In the genomic region with DNA sequence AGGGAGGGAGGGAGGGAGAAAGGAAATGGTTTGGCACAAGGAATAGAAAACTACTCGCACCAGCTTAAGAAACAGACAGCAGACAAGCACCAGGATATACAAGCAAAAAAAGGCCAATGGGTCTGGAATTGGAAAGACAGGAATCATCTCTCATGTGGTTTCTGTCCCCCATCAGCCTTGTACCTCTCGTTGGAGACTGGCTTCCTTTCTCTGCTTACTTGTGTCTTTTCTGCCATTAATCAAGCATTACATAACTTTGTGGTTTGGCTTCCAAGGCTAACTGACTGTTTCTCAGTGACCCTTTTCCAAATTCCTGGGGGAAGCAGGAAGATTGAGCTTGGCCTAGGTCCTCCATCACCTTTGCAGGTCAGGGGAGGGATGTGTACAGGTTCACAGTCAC, we compare ENCODE assay signal across 1 cellular context.
TF ChIP-seq lines count a peak whose summit lies in the region.

No MANE protein-coding gene starts in this region.

TF ChIP-seq in GM23338, 12 proteins besides CTCF, POLR2A, EP300 and RAD21 (continued from another document):
- TF ChIP-seq, protein P1, sequence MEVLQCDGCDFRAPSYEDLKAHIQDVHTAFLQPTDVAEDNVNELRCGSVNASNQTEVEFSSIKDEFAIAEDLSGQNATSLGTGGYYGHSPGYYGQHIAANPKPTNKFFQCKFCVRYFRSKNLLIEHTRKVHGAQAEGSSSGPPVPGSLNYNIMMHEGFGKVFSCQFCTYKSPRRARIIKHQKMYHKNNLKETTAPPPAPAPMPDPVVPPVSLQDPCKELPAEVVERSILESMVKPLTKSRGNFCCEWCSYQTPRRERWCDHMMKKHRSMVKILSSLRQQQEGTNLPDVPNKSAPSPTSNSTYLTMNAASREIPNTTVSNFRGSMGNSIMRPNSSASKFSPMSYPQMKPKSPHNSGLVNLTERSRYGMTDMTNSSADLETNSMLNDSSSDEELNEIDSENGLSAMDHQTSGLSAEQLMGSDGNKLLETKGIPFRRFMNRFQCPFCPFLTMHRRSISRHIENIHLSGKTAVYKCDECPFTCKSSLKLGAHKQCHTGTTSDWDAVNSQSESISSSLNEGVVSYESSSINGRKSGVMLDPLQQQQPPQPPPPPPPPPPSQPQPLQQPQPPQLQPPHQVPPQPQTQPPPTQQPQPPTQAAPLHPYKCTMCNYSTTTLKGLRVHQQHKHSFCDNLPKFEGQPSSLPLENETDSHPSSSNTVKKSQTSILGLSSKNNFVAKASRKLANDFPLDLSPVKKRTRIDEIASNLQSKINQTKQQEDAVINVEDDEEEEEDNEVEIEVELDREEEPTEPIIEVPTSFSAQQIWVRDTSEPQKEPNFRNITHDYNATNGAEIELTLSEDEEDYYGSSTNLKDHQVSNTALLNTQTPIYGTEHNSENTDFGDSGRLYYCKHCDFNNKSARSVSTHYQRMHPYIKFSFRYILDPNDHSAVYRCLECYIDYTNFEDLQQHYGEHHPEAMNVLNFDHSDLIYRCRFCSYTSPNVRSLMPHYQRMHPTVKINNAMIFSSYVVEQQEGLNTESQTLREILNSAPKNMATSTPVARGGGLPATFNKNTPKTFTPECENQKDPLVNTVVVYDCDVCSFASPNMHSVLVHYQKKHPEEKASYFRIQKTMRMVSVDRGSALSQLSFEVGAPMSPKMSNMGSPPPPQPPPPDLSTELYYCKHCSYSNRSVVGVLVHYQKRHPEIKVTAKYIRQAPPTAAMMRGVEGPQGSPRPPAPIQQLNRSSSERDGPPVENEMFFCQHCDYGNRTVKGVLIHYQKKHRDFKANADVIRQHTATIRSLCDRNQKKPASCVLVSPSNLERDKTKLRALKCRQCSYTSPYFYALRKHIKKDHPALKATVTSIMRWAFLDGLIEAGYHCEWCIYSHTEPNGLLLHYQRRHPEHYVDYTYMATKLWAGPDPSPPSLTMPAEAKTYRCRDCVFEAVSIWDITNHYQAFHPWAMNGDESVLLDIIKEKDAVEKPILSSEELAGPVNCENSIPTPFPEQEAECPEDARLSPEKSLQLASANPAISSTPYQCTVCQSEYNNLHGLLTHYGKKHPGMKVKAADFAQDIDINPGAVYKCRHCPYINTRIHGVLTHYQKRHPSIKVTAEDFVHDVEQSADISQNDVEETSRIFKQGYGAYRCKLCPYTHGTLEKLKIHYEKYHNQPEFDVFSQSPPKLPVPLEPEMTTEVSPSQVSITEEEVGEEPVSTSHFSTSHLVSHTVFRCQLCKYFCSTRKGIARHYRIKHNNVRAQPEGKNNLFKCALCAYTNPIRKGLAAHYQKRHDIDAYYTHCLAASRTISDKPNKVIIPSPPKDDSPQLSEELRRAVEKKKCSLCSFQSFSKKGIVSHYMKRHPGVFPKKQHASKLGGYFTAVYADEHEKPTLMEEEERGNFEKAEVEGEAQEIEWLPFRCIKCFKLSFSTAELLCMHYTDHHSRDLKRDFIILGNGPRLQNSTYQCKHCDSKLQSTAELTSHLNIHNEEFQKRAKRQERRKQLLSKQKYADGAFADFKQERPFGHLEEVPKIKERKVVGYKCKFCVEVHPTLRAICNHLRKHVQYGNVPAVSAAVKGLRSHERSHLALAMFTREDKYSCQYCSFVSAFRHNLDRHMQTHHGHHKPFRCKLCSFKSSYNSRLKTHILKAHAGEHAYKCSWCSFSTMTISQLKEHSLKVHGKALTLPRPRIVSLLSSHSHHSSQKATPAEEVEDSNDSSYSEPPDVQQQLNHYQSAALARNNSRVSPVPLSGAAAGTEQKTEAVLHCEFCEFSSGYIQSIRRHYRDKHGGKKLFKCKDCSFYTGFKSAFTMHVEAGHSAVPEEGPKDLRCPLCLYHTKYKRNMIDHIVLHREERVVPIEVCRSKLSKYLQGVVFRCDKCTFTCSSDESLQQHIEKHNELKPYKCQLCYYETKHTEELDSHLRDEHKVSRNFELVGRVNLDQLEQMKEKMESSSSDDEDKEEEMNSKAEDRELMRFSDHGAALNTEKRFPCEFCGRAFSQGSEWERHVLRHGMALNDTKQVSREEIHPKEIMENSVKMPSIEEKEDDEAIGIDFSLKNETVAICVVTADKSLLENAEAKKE (CRISPR knock-in tag; IDR thresholded peaks at IDR 0.05), result no peak
